ENCODE assay signal across 15 cellular contexts in genomic region chr13:27918041-27918917, GRCh38. TPM values are rescaled to one million over a fixed set of nuclear protein-coding genes. Genes with fewer than 3 reads are reported as not detected.
A peak's percentile ranks its signal among the peaks of the same experiment; 100 is the strongest.
DNase-seq lines count a peak whose midpoint lies in the region; ATAC-seq and TF ChIP-seq lines count a peak whose summit lies in the region.
"Had no signal": no experiment of that assay in that cellular context is flagged by ENCODE, and none has a peak within 500 bp of the region (broad histone marks: within the 10 kb centered on the region; RNA-seq: fewer than 3 reads in every experiment).

No MANE protein-coding gene starts in this region.

- no peak overlapping the region for H2BK20ac ChIP-seq in H9 (ENCODE audit: low read depth, low read length, poor library complexity, severe bottlenecking)

- H4K5ac ChIP-seq in H9 (ENCODE audit: insufficient read length, low read depth, low read length), result no peak overlapping the region

- H2BK5ac ChIP-seq in H9 (ENCODE audit: insufficient read length, low read length), result no peak overlapping the region

- H3K9ac ChIP-seq in H9 (ENCODE audit: extremely low read depth, insufficient read length, low read length), result no peak overlapping the region

- H3K18ac ChIP-seq in H9 (ENCODE audit: insufficient read length, low read depth, low read length), result no peak overlapping the region

- no peak overlapping the region for H2BK120ac ChIP-seq in H9 (ENCODE audit: low read depth, low read length, poor library complexity, severe bottlenecking)

- no peak overlapping the region for H2BK15ac ChIP-seq in H9 (ENCODE audit: low read depth, low read length)

- no peaks in the 10 kb centered on the region for H3K9me3 ChIP-seq in CD8-positive, alpha-beta memory T cell (ENCODE audit: low read length)
- H3K9me3 ChIP-seq in H9 (ENCODE audit: control insufficient read depth, low read depth, low read length), result no peaks in the 10 kb centered on the region
- no peaks in the 10 kb centered on the region for H3K9me3 ChIP-seq in tibial nerve
- H3K9me3 ChIP-seq: testis had no signal

- H3K36me3 ChIP-seq in CD8-positive, alpha-beta memory T cell (ENCODE audit: insufficient read depth, low read length), result no peaks in the 10 kb centered on the region
- no peaks in the 10 kb centered on the region for H3K36me3 ChIP-seq in tibial nerve

- H3K23me2 ChIP-seq in H9 (ENCODE audit: insufficient read length, low read depth, low read length, poor library complexity, severe bottlenecking), result no peaks in the 10 kb centered on the region

- no peak overlapping the region for H4K8ac ChIP-seq in H9 (replicated peaks; ENCODE audit: insufficient read length, low read depth, low read length)

- H2AFZ ChIP-seq in H9 (ENCODE audit: low read length), result no peak overlapping the region

- no peak overlapping the region for H3K27ac ChIP-seq in CD8-positive, alpha-beta memory T cell (ENCODE audit: low read depth, low read length)
- no peak overlapping the region for H3K27ac ChIP-seq in H9 (ENCODE audit: insufficient read length, low read depth, low read length)
- no peak overlapping the region for H3K27ac ChIP-seq in tibial nerve
- H3K27ac ChIP-seq: testis had no signal

- H3K79me2 ChIP-seq in H9 (ENCODE audit: insufficient read depth, low read length), result no peaks in the 10 kb centered on the region

- H3K27me3 Mint-ChIP-seq in CD8-positive, alpha-beta memory T cell, result peaks cover 74 to 78% of the 10 kb centered on the region in 2 donors
- peaks cover 100% of the 10 kb centered on the region for H3K27me3 Mint-ChIP-seq in H9 (ENCODE audit: low read depth)
- peaks cover 98% of the 10 kb centered on the region for H3K27me3 Mint-ChIP-seq in nephron (ENCODE audit: low read depth)
- peaks cover 77% of the 10 kb centered on the region for H3K27me3 Mint-ChIP-seq in chondrocyte (ENCODE audit: low read depth)

- no peak overlapping the region for H3T11ph ChIP-seq in H9 (ENCODE audit: low read length)

- CTCF ChIA-PET in CD8-positive, alpha-beta memory T cell (lab: Charles Lee), result no interaction called here

- peak overlapping the region in 2 of 8 donors; percentile 8 to 58 for H3K27ac Mint-ChIP-seq in CD8-positive, alpha-beta memory T cell
- H3K27ac Mint-ChIP-seq in H9 (no peak overlapping the region), nephron (no peak overlapping the region), chondrocyte (ENCODE audit: unreplicated experiment) (no peak overlapping the region)

- POLR2A ChIA-PET in CD8-positive, alpha-beta memory T cell (lab: Charles Lee), result no interaction called here

- H3K4me3 Mint-ChIP-seq in CD8-positive, alpha-beta memory T cell, result peak overlapping the region in 6 of 7 donors; percentile 15 to 67 (median 54)
- peak overlapping the region in 1 of 2 experiments; percentile 61; a peak in 2 of 5 replicates for H3K4me3 Mint-ChIP-seq in H9
- peak overlapping the region; percentile 11 to 52 (median 14) for H3K4me3 Mint-ChIP-seq in nephron
- H3K4me3 Mint-ChIP-seq in chondrocyte (ENCODE audit: unreplicated experiment), result no peak overlapping the region

- no peak for DNase-seq in CD8-positive, alpha-beta memory T cell
- DNase-seq in H9 (peak; percentile 34), ecto neural progenitor cell (ENCODE audit: low spot score) (peak; percentile 60), chondrocyte (ENCODE audit: low spot score) (no peak), tibial nerve (ENCODE audit: low spot score in 2 of 2) (no peak), SIG-M5 (lab: John Stamatoyannopoulos, UW) (no peak)
- DNase-seq: activated CD4-positive, CD25-positive, alpha-beta regulatory T cell; activated effector memory CD4-positive, alpha-beta T cell treated with Interleukin-2 at 50 U/mL for 16 hours; cerebellar nuclear complex; NCI-H187; SHP77; testis had no signal

- peaks cover 0 to 3% (median 0%) of the 10 kb centered on the region in 5 donors for H3K9me3 Mint-ChIP-seq in CD8-positive, alpha-beta memory T cell
- H3K9me3 Mint-ChIP-seq in H9 (peaks cover 8 to 14% of the 10 kb centered on the region in 2 experiments; a peak in 4 of 5 replicates), nephron (no peaks in the 10 kb centered on the region), chondrocyte (ENCODE audit: low read depth) (no peaks in the 10 kb centered on the region)

- TF ChIP-seq CTCF in H9 (conservative IDR thresholded peaks at IDR 0.05) (no peak), nephron (IDR thresholded peaks at IDR 0.05; ENCODE audit: unreplicated experiment in 3 of 3) (no peak), chondrocyte (IDR thresholded peaks at IDR 0.05) (no peak), tibial nerve (IDR thresholded peaks at IDR 0.05) (no peak)

- no peak overlapping the region for H3K23ac ChIP-seq in H9 (ENCODE audit: insufficient read length, low read depth, low read length)

- peaks cover 6% of the 10 kb centered on the region for H4K20me1 ChIP-seq in H9 (ENCODE audit: control insufficient read depth, insufficient read depth, insufficient read length)

- TF ChIP-seq EP300 in tibial nerve (IDR thresholded peaks at IDR 0.05), result no peak

- no peak overlapping the region for H2BK12ac ChIP-seq in H9 (ENCODE audit: insufficient read length, low read depth, low read length)

- H3K36me3 Mint-ChIP-seq in CD8-positive, alpha-beta memory T cell, result no peaks in the 10 kb centered on the region
- no peaks in the 10 kb centered on the region for H3K36me3 Mint-ChIP-seq in H9 (ENCODE audit: insufficient read depth in 1 of 3, low read depth in 3 of 3)
- no peaks in the 10 kb centered on the region for H3K36me3 Mint-ChIP-seq in nephron (ENCODE audit: low read depth)
- H3K36me3 Mint-ChIP-seq in chondrocyte (ENCODE audit: low read depth), result peaks cover 4% of the 10 kb centered on the region

- no CpG with 5 or more reads among the region's 46 CpGs for WGBS in H9 (ENCODE audit: extremely low coverage, insufficient read length, low lambda C conversion rate)
- WGBS in tibial nerve, 2 donors, result 10 to 11% methylated on average over 35 to 40 of the region's 46 CpGs

- no peak overlapping the region for H3K4me3 ChIP-seq in CD8-positive, alpha-beta memory T cell (ENCODE audit: low read length)
- peak overlapping the region in 1 of 4 donors; percentile 11 for H3K4me3 ChIP-seq in tibial nerve
- H3K4me3 ChIP-seq: testis had no signal

- H3K4ac ChIP-seq in H9 (ENCODE audit: low read depth, low read length), result no peak overlapping the region

- H3K56ac ChIP-seq in H9 (ENCODE audit: insufficient read length, low read depth, low read length), result no peak overlapping the region

- peaks cover 47% of the 10 kb centered on the region for H3K27me3 ChIP-seq in CD8-positive, alpha-beta memory T cell (ENCODE audit: insufficient read depth, low read length, poor library complexity, severe bottlenecking)
- H3K27me3 ChIP-seq in H9 (ENCODE audit: insufficient read depth, low read length) (peaks cover 84% of the 10 kb centered on the region), tibial nerve (peaks cover 0 to 98% of the 10 kb centered on the region in 2 donors)
- H3K27me3 ChIP-seq: testis had no signal

- no peaks in the 10 kb centered on the region for H3K79me1 ChIP-seq in H9 (ENCODE audit: insufficient read depth, low read depth, low read length, poor library complexity, severe bottlenecking)

- H4K91ac ChIP-seq in H9 (ENCODE audit: insufficient read length, low read depth, low read length), result no peak overlapping the region

- H3K4me1 Mint-ChIP-seq in CD8-positive, alpha-beta memory T cell, result peaks cover 30 to 39% (median 32%) of the 10 kb centered on the region in 3 donors
- peaks cover 23 to 41% of the 10 kb centered on the region in 2 experiments for H3K4me1 Mint-ChIP-seq in H9
- peaks cover 18% of the 10 kb centered on the region for H3K4me1 Mint-ChIP-seq in nephron
- peaks cover 13% of the 10 kb centered on the region for H3K4me1 Mint-ChIP-seq in chondrocyte (ENCODE audit: low read depth)

- H2AK5ac ChIP-seq in H9 (ENCODE audit: insufficient read length, low read length), result no peak overlapping the region

- no peak for TF ChIP-seq POLR2A in tibial nerve (IDR thresholded peaks at IDR 0.05)

- H3K4me2 ChIP-seq in H9 (ENCODE audit: insufficient read depth, insufficient read length, low read length), result peak overlapping the region; percentile 33

- H3K14ac ChIP-seq in H9 (ENCODE audit: insufficient read depth, low read length), result no peak overlapping the region

- H3K4me1 ChIP-seq in CD8-positive, alpha-beta memory T cell (ENCODE audit: insufficient read depth, low read length), result peaks cover 13% of the 10 kb centered on the region
- H3K4me1 ChIP-seq in H9 (ENCODE audit: insufficient read depth, low read length), result no peaks in the 10 kb centered on the region; the same call in 1 of the 2 replicates
- H3K4me1 ChIP-seq in tibial nerve, result peaks cover 0 to 60% (median 37%) of the 10 kb centered on the region in 4 donors

- ATAC-seq in HG03565 (IDR thresholded peaks at IDR 0.05; ENCODE audit: unreplicated experiment), result no peak

RNA-seq across cellular contexts. Expression of gene PDX1, which starts 1.5 kb away (rescaled TPM):
- not detected for total RNA-seq in CD8-positive, alpha-beta memory T cell
- not detected for polyA plus RNA-seq in CD8-positive, alpha-beta memory T cell
- total RNA-seq in H9 (2021), result not detected in 2 replicates
- not detected in 3 replicates for total RNA-seq in chondrocyte
- total RNA-seq in tibial nerve, result under 1 TPM in 1 of 4 donors, not detected in 3; 0.30 TPM
- total RNA-seq: mesenteric fat pad had no signal

RNA-seq across cellular contexts. Expression of gene CDX2, which starts 50.8 kb away (rescaled TPM):
- not detected for total RNA-seq in CD8-positive, alpha-beta memory T cell
- not detected for polyA plus RNA-seq in CD8-positive, alpha-beta memory T cell
- total RNA-seq in H9 (2021) (not detected in 2 replicates), chondrocyte (not detected in 3 replicates), tibial nerve (not detected)

Comparison
In these comparisons a context has a peak if more than half of its experiments do, and no peak if none do; other contexts are left out.
1. DNase-seq: peak in H9 (single experiment) and ecto neural progenitor cell (single experiment); none in CD8-positive, alpha-beta memory T cell (0 of 5), chondrocyte (single experiment), tibial nerve (0 of 2) and SIG-M5 (single experiment).